Comparison of ENCODE assay signal across 1 cellular context in genomic region chr2:55419514-55420243, GRCh38.
TF ChIP-seq lines count a peak whose summit lies in the region.

Gene CCDC88A, minus strand, starts transcription at chr2:55419856. Its CDS starts 777 bp downstream, at chr2:55419079.

TF ChIP-seq in WTC11, 78 proteins besides CTCF, POLR2A, EP300 and RAD21 (continued from another document and continues in another):
- no peak for TF ChIP-seq AR (CRISPR knock-in tag; IDR thresholded peaks at IDR 0.05)
- TF ChIP-seq TP53 (CRISPR knock-in tag; IDR thresholded peaks at IDR 0.05): peak; percentile 73; the same call in 1 of the 2 replicates
- no peak for TF ChIP-seq TEAD4 (CRISPR knock-in tag; IDR thresholded peaks at IDR 0.05)
- TF ChIP-seq RORB (CRISPR knock-in tag; IDR thresholded peaks at IDR 0.05): no peak
- TF ChIP-seq E2F5 (CRISPR knock-in tag; IDR thresholded peaks at IDR 0.05): peak; percentile 96
- peak; percentile 95 for TF ChIP-seq MYBL2 (CRISPR knock-in tag; IDR thresholded peaks at IDR 0.05)
- no peak for TF ChIP-seq MLX (CRISPR knock-in tag; IDR thresholded peaks at IDR 0.05)
- TF ChIP-seq CBFB (CRISPR knock-in tag; IDR thresholded peaks at IDR 0.05; ENCODE audit: low read depth): peak; percentile 92; the same call in 1 of the 2 replicates
- no peak for TF ChIP-seq PREB (CRISPR knock-in tag; IDR thresholded peaks at IDR 0.05; ENCODE audit: borderline replicate concordance)
- TF ChIP-seq NFYB (CRISPR knock-in tag; conservative IDR thresholded peaks at IDR 0.05; ENCODE audit: low read depth): peak; percentile 54; the same call in 1 of the 2 replicates
- no peak for TF ChIP-seq GTF2I (CRISPR knock-in tag; conservative IDR thresholded peaks at IDR 0.05)
- no peak for TF ChIP-seq ZNF219 (CRISPR knock-in tag; IDR thresholded peaks at IDR 0.05; ENCODE audit: borderline replicate concordance)
- peak; percentile 84; the same call in 1 of the 2 replicates for TF ChIP-seq NFE2L1 (CRISPR knock-in tag; IDR thresholded peaks at IDR 0.05)
- peak; percentile 68 for TF ChIP-seq FOXK1 (CRISPR knock-in tag; IDR thresholded peaks at IDR 0.05)
- TF ChIP-seq FOXJ3 (CRISPR knock-in tag; IDR thresholded peaks at IDR 0.05; ENCODE audit: borderline replicate concordance): no peak
- TF ChIP-seq ZBTB21 (CRISPR knock-in tag; IDR thresholded peaks at IDR 0.05; ENCODE audit: borderline replicate concordance): peak; percentile 90; the same call in 1 of the 2 replicates
- TF ChIP-seq IRF2 (CRISPR knock-in tag; IDR thresholded peaks at IDR 0.05; ENCODE audit: borderline replicate concordance, low read depth): no peak
- 0 out of 2 replicates have a peak, but pooled peaks have one; percentile 65 for TF ChIP-seq ZNF396 (CRISPR knock-in tag; IDR thresholded peaks at IDR 0.05; ENCODE audit: borderline replicate concordance)
- TF ChIP-seq ERG (CRISPR knock-in tag; IDR thresholded peaks at IDR 0.05): no peak
- no peak for TF ChIP-seq ZNF121 (CRISPR knock-in tag; IDR thresholded peaks at IDR 0.05)
- no peak for TF ChIP-seq ESRRA (CRISPR knock-in tag; IDR thresholded peaks at IDR 0.05; ENCODE audit: borderline replicate concordance)
- TF ChIP-seq RELA (CRISPR knock-in tag; IDR thresholded peaks at IDR 0.05; ENCODE audit: borderline replicate concordance): peak; percentile 53; the same call in 1 of the 2 replicates
- no peak for TF ChIP-seq ATF2 (CRISPR knock-in tag; IDR thresholded peaks at IDR 0.05; ENCODE audit: borderline replicate concordance, low read depth)
- TF ChIP-seq CREB1 (CRISPR knock-in tag; IDR thresholded peaks at IDR 0.05): no peak
- TF ChIP-seq ZNF281 (CRISPR knock-in tag; IDR thresholded peaks at IDR 0.05): no peak
- TF ChIP-seq FOXP1 (CRISPR knock-in tag; IDR thresholded peaks at IDR 0.05; ENCODE audit: borderline replicate concordance): peak; percentile 63; the same call in 1 of the 2 replicates
- TF ChIP-seq PRRX2 (CRISPR knock-in tag; IDR thresholded peaks at IDR 0.05): no peak
- TF ChIP-seq CDX4 (CRISPR knock-in tag; IDR thresholded peaks at IDR 0.05; ENCODE audit: borderline replicate concordance): no peak
- TF ChIP-seq NR3C1 (CRISPR knock-in tag; conservative IDR thresholded peaks at IDR 0.05; ENCODE audit: low read depth): no peak; the same call in 1 of the 2 replicates
- TF ChIP-seq ZNF671 (CRISPR knock-in tag; IDR thresholded peaks at IDR 0.05): no peak
- 0 out of 2 replicates have a peak, but pooled peaks have one; percentile 46 for TF ChIP-seq E2F1 (CRISPR knock-in tag; IDR thresholded peaks at IDR 0.05)
- TF ChIP-seq GABPB1 (CRISPR knock-in tag; IDR thresholded peaks at IDR 0.05): peak; percentile 86
- TF ChIP-seq OVOL2 (CRISPR knock-in tag; IDR thresholded peaks at IDR 0.05; ENCODE audit: borderline replicate concordance): no peak; the same call in 1 of the 2 replicates
- 0 out of 2 replicates have a peak, but pooled peaks have one; percentile 70 for TF ChIP-seq ATF1 (CRISPR knock-in tag; IDR thresholded peaks at IDR 0.05)
- TF ChIP-seq ZNF512 (CRISPR knock-in tag; IDR thresholded peaks at IDR 0.05; ENCODE audit: borderline replicate concordance): 0 out of 2 replicates have a peak, but pooled peaks have one; percentile 36
- peak; percentile 96 for TF ChIP-seq ARID4B (CRISPR knock-in tag; IDR thresholded peaks at IDR 0.05; ENCODE audit: borderline replicate concordance)
- TF ChIP-seq ZNF317 (CRISPR knock-in tag; IDR thresholded peaks at IDR 0.05; ENCODE audit: borderline replicate concordance, low read depth): peak; percentile 62; the same call in 1 of the 2 replicates
- TF ChIP-seq ELF4 (CRISPR knock-in tag; IDR thresholded peaks at IDR 0.05; ENCODE audit: low read depth): peak; percentile 77; the same call in 1 of the 2 replicates
- TF ChIP-seq TEAD1 (CRISPR knock-in tag; IDR thresholded peaks at IDR 0.05): peak; percentile 97
- no peak for TF ChIP-seq NR1H2 (CRISPR knock-in tag; IDR thresholded peaks at IDR 0.05)
